In the genomic region with DNA sequence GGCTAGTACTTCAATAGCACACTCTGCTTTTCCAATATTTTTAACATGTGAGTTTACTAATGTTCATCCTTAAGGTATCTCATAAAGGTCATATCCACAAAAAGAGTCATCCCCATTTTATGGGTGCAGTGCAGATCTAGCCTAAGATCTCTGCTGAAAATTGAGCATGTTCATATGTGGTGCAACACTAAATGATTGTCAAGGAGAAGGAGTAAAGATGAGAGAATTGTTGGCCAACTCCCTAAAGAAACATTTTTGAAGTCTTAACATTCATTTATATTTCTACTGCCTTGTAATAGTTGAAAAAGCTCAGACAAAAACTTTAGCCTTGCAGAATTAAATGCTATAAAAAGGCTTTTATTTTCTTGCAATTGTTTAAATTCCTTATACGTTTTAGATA, we compare ENCODE assay signal across 34 cellular contexts.
"Had no signal": no experiment of that assay in that cellular context is flagged by ENCODE, and none has a peak within 500 bp of the region (broad histone marks: within the 10 kb centered on the region; RNA-seq: fewer than 3 reads in every experiment).

No MANE protein-coding gene starts in this region.

- H3K27me3 ChIP-seq: brain microvascular endothelial cell, Peyer's patch, SJSA1 had no signal

- H3K4me1 ChIP-seq: Peyer's patch, SJSA1 had no signal

- H3K9me3 ChIP-seq: Peyer's patch, SJSA1, SK-N-SH had no signal

- H3K27ac ChIP-seq: brain microvascular endothelial cell, Peyer's patch, SJSA1 had no signal

- H3K36me3 ChIP-seq: brain microvascular endothelial cell, Peyer's patch, SJSA1 had no signal

- ATAC-seq: activated CD4-positive, alpha-beta T cell treated with anti-CD3 and anti-CD28 coated beads for 36 hours; activated CD8-positive, alpha-beta T cell treated with anti-CD3 and anti-CD28 coated beads, Interleukin-2, amount 10 ng/mL, durations not matched to agents 7 days and 5 days; activated naive CD4-positive, alpha-beta T cell treated with anti-CD3 and anti-CD28 coated beads, Interleukin-2, amount 50 U/mL, for 72 hours; activated T-cell treated with anti-CD3 and anti-CD28 coated beads, Interleukin-2, amount 50 U/mL, for 4 hours; PC-3 had no signal

- H3K4me3 ChIP-seq: Peyer's patch, SJSA1 had no signal

- H3K9ac ChIP-seq: SK-N-SH had no signal

- H3K4me1 Mint-ChIP-seq: activated CD4-positive, alpha-beta T cell treated with anti-CD3 and anti-CD28 coated beads for 36 hours; activated CD4-positive, alpha-beta T cell treated with anti-CD3 and anti-CD28 coated beads, Interleukin-2, amount 10 ng/mL, durations not matched to agents 7 days and 5 days had no signal

- H3K4me3 Mint-ChIP-seq: activated CD4-positive, alpha-beta T cell treated with anti-CD3 and anti-CD28 coated beads for 36 hours; activated CD4-positive, alpha-beta T cell treated with anti-CD3 and anti-CD28 coated beads, Interleukin-2, amount 10 ng/mL, durations not matched to agents 7 days and 5 days; activated CD8-positive, alpha-beta T cell treated with anti-CD3 and anti-CD28 coated beads, Interleukin-2, amount 10 ng/mL, durations not matched to agents 7 days and 5 days; activated naive CD4-positive, alpha-beta T cell treated with anti-CD3 and anti-CD28 coated beads for 36 hours; activated T-cell treated with anti-CD3 and anti-CD28 coated beads, Interleukin-2, amount 50 U/mL, for 4 hours; activated T-helper 1 cell treated with anti-CD3 and anti-CD28 coated beads, Interleukin-12 subunit alpha, Interleukin-12 subunit beta, Interleukin-2, Interleukin-4 antibody, amounts not matched to agents 30 ng/mL and 10 ng/mL and 1 ng/mL, durations not matched to agents 14 hours and 24 hours and 36 hours; T-helper 1 cell treated with Interleukin-12 subunit alpha and Interleukin-12 subunit beta and Interleukin-4 antibody, amounts not matched to agents 30 μg/mL and 1 μg/mL, for 36 hours; T-helper 2 cell treated with Interferon-gamma antibody and Interleukin-4, amounts not matched to agents 5 μg/mL and 100 μg/mL, for 36 hours had no signal

- H3K36me3 Mint-ChIP-seq: activated naive CD4-positive, alpha-beta T cell treated with anti-CD3 and anti-CD28 coated beads, Interleukin-2, amount 50 U/mL, for 72 hours had no signal

- H3K4me2 ChIP-seq: SK-N-SH had no signal

- H3K27me3 Mint-ChIP-seq: activated CD4-positive, alpha-beta T cell treated with anti-CD3 and anti-CD28 coated beads for 36 hours; activated CD4-positive, alpha-beta T cell treated with anti-CD3 and anti-CD28 coated beads, Interleukin-2, amount 10 ng/mL, durations not matched to agents 7 days and 5 days had no signal

- H3K27ac Mint-ChIP-seq: activated CD4-positive, alpha-beta T cell treated with anti-CD3 and anti-CD28 coated beads for 36 hours; activated CD4-positive, alpha-beta T cell treated with anti-CD3 and anti-CD28 coated beads, Interleukin-2, amount 10 ng/mL, durations not matched to agents 7 days and 5 days; activated CD8-positive, alpha-beta T cell treated with anti-CD3 and anti-CD28 coated beads, Interleukin-2, amount 10 ng/mL, durations not matched to agents 7 days and 5 days; activated naive CD4-positive, alpha-beta T cell treated with anti-CD3 and anti-CD28 coated beads for 36 hours; activated naive CD4-positive, alpha-beta T cell treated with anti-CD3 and anti-CD28 coated beads, Interleukin-2, amount 50 U/mL, for 72 hours; activated T-helper 1 cell treated with anti-CD3 and anti-CD28 coated beads, Interleukin-12 subunit alpha, Interleukin-12 subunit beta, Interleukin-2, Interleukin-4 antibody, amounts not matched to agents 30 ng/mL and 10 ng/mL and 1 ng/mL, durations not matched to agents 14 hours and 24 hours and 36 hours; T-helper 1 cell treated with Interleukin-12 subunit alpha and Interleukin-12 subunit beta and Interleukin-4 antibody, amounts not matched to agents 30 μg/mL and 1 μg/mL, for 36 hours; T-helper 2 cell treated with Interferon-gamma antibody and Interleukin-4, amounts not matched to agents 5 μg/mL and 100 μg/mL, for 36 hours had no signal

- DNase-seq: activated CD4-positive, alpha-beta T cell treated with anti-CD3 and anti-CD28 coated beads for 36 hours; activated CD4-positive, alpha-beta T cell treated with anti-CD3 and anti-CD28 coated beads, Interleukin-2, amount 10 ng/mL, durations not matched to agents 7 days and 5 days; activated CD4-positive, alpha-beta T cell treated with anti-CD3 and anti-CD28 coated beads, Interleukin-2, amount 50 U/mL, for 48 hours; activated CD8-positive, alpha-beta memory T cell treated with anti-CD3 and anti-CD28 coated beads, Interleukin-2, amount 50 U/mL, for 4 hours; activated CD8-positive, alpha-beta T cell treated with anti-CD3 and anti-CD28 coated beads, Interleukin-2, amount 10 ng/mL, durations not matched to agents 7 days and 5 days; activated gamma-delta T cell treated with Interleukin-2 at 50 U/mL for 16 hours; activated naive CD4-positive, alpha-beta T cell treated with anti-CD3 and anti-CD28 coated beads for 36 hours; activated T-cell treated with anti-CD3 and anti-CD28 coated beads for 4 hours; activated T-cell treated with anti-CD3 and anti-CD28 coated beads, Interleukin-2, amount 50 U/mL, for 4 hours; anterior cingulate cortex; brain microvascular endothelial cell; central memory CD4-positive, alpha-beta T cell; Karpas-422; KBM-7; NCI-H1048; NCI-H1105 treated with DMSO at 0.1 percent for 48 hours; NCI-H1436; NCI-H1694 treated with DMSO at 0.1 percent for 48 hours; NCI-H2029 treated with DMSO at 0.1 percent for 48 hours; NCI-H2107; NCI-H2171; NCI-H510A; NCI-H526 treated with DMSO at 0.1 percent for 48 hours; NCI-H774; PC-3; Peyer's patch; RPMI8226; SHP77 treated with DMSO at 0.1 percent for 48 hours; SK-N-SH had no signal
